ENCODE assay signal across 10 cellular contexts in the genomic region with DNA sequence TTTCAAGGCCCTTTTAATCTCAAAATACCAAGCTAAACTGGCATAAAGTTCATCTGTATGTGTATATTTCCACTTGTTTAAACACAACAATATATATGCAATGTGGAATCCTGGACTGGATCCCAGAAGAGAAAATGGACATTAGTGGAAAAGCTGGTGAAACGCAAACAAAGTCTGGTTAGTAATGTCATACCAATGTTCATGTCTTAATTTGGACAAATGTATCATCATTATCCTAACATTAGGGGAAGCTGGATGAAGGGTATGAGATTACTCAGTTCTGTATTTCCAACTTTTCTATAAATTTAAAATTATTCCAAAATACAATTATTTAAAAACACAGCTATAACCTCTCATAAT. TPM values are rescaled to one million over a fixed set of nuclear protein-coding genes. Genes with fewer than 3 reads are reported as not detected.
DNase-seq lines count a peak whose midpoint lies in the region; ATAC-seq and TF ChIP-seq lines count a peak whose summit lies in the region.
"Had no signal": no experiment of that assay in that cellular context is flagged by ENCODE, and none has a peak within 500 bp of the region (broad histone marks: within the 10 kb centered on the region; RNA-seq: fewer than 3 reads in every experiment).

No MANE protein-coding gene starts in this region.

- H3K79me2 ChIP-seq in GM23338 (replicated peaks; ENCODE audit: insufficient read depth): peaks cover 73% of the 10 kb centered on the region

- H3K9me3 ChIP-seq in CD4-positive, CD25-positive, alpha-beta regulatory T cell (ENCODE audit: control insufficient read depth in 2 of 2, low read length in 2 of 2): no peaks in the 10 kb centered on the region
- H3K9me3 ChIP-seq: lower lobe of right lung had no signal

- H2AFZ ChIP-seq in GM23338: no peak overlapping the region

- peaks cover 43% of the 10 kb centered on the region for H4K20me1 ChIP-seq in GM23338 (replicated peaks; ENCODE audit: insufficient read depth)

- no peaks in the 10 kb centered on the region; the same call in 1 of the 2 replicates for H3F3A ChIP-seq in GM23338 (replicated peaks; ENCODE audit: low read depth)

- peaks cover 11% of the 10 kb centered on the region for H3K27me3 Mint-ChIP-seq in CD4-positive, CD25-positive, alpha-beta regulatory T cell
- H3K27me3 Mint-ChIP-seq in GM23338 (ENCODE audit: insufficient read depth, low read depth, poor library complexity) (peaks cover 8% of the 10 kb centered on the region), activated B cell treated with CpG ODN at 0.5 μM for 24 hours (no peaks in the 10 kb centered on the region), memory B cell (no peaks in the 10 kb centered on the region)

- intact Hi-C loops in activated B cell treated with CpG ODN at 0.5 μM for 24 hours (cut with micrococcal nuclease): loop anchor here (5.0 kb wide), 2 partner anchors 381 to 636 kb away; a partner anchor contains a TSS

- peaks cover 43 to 72% (median 58%) of the 10 kb centered on the region in 4 donors for H3K4me1 Mint-ChIP-seq in CD4-positive, CD25-positive, alpha-beta regulatory T cell
- H3K4me1 Mint-ChIP-seq in GM23338 (peaks cover 32% of the 10 kb centered on the region), activated B cell treated with CpG ODN at 0.5 μM for 24 hours (peaks cover 67% of the 10 kb centered on the region), memory B cell (peaks cover 37% of the 10 kb centered on the region)

- H3K27ac Mint-ChIP-seq in CD4-positive, CD25-positive, alpha-beta regulatory T cell: peak overlapping the region; percentile 55 to 95 (median 88)
- no peak overlapping the region for H3K27ac Mint-ChIP-seq in GM23338
- H3K27ac Mint-ChIP-seq in activated B cell treated with CpG ODN at 0.5 μM for 24 hours: peak overlapping the region; percentile 35
- peak overlapping the region; percentile 98 for H3K27ac Mint-ChIP-seq in memory B cell

- CTCF ChIA-PET in activated B cell treated with CpG ODN at 0.5 μM for 24 hours (lab: Charles Lee): no interaction called here

- no peaks in the 10 kb centered on the region for H3K36me3 ChIP-seq in CD4-positive, CD25-positive, alpha-beta regulatory T cell (ENCODE audit: control insufficient read depth, insufficient read depth, low read length)
- H3K36me3 ChIP-seq in GM23338 (ENCODE audit: insufficient read depth): 0 out of 2 replicates have a peak, but pooled peaks cover 5% of the 10 kb centered on the region

- H3K4me3 Mint-ChIP-seq in CD4-positive, CD25-positive, alpha-beta regulatory T cell: peak overlapping the region; percentile 82 to 94 (median 92)
- H3K4me3 Mint-ChIP-seq in GM23338: peak overlapping the region; percentile 16; the same call in 1 of the 3 replicates
- H3K4me3 Mint-ChIP-seq in activated B cell treated with CpG ODN at 0.5 μM for 24 hours: peak overlapping the region; percentile 12
- H3K4me3 Mint-ChIP-seq in memory B cell: no peak overlapping the region

- POLR2A ChIA-PET in activated B cell treated with CpG ODN at 0.5 μM for 24 hours (lab: Charles Lee): interaction anchor here (0.5 to 5.0 kb wide), 2 partner anchors 29 to 161 kb away, joined by 3 to 105 read pairs; no protein-coding TSS in a partner anchor

- no peak for TF ChIP-seq CTCF in GM23338 (conservative IDR thresholded peaks at IDR 0.05; ENCODE audit: low read depth in 2 of 2)
- TF ChIP-seq CTCF in activated B cell treated with CpG ODN at 0.5 μM for 24 hours (IDR thresholded peaks at IDR 0.05): no peak

- no peak for DNase-seq in CD4-positive, CD25-positive, alpha-beta regulatory T cell
- DNase-seq in GM23338 (ENCODE audit: low spot score): no peak
- no peak for DNase-seq in activated B cell treated with CpG ODN at 0.5 μM for 24 hours
- DNase-seq in memory B cell (ENCODE audit: low spot score in 2 of 2): no peak
- no peak for DNase-seq in NOMO-1 treated with dmso at 0.1 percent for 144 hours (lab: John Stamatoyannopoulos, UW; ENCODE audit: unreplicated experiment)
- DNase-seq: lower lobe of right lung, SK-N-SH had no signal

- peak overlapping the region; percentile 100 for H3K4me3 ChIP-seq in CD4-positive, CD25-positive, alpha-beta regulatory T cell (ENCODE audit: low read depth, low read length)
- H3K4me3 ChIP-seq in GM23338: peak overlapping the region; percentile 72

- H3K27me3 ChIP-seq in CD4-positive, CD25-positive, alpha-beta regulatory T cell (ENCODE audit: control insufficient read depth, insufficient read depth, low read length): no peaks in the 10 kb centered on the region
- H3K27me3 ChIP-seq in GM23338 (ENCODE audit: insufficient read depth): no peaks in the 10 kb centered on the region

- ATAC-seq in CD4-positive, CD25-positive, alpha-beta regulatory T cell (ENCODE audit: low read depth in 2 of 2): no peak
- no peak for ATAC-seq in GM23338
- no peak for ATAC-seq in activated B cell treated with CpG ODN at 0.5 μM for 24 hours (ENCODE audit: low read depth)
- no peak for ATAC-seq in memory B cell (ENCODE audit: low read depth)
- ATAC-seq in GM21619 (IDR thresholded peaks at IDR 0.05; ENCODE audit: unreplicated experiment): no peak
- ATAC-seq in GM18868 (IDR thresholded peaks at IDR 0.05; ENCODE audit: unreplicated experiment): no peak
- ATAC-seq in HG02870 (IDR thresholded peaks at IDR 0.05; ENCODE audit: unreplicated experiment): no peak
- ATAC-seq: lower lobe of right lung had no signal

- peak overlapping the region; percentile 27 for H3K27ac ChIP-seq in CD4-positive, CD25-positive, alpha-beta regulatory T cell (ENCODE audit: insufficient read depth, low read length, poor library complexity, severe bottlenecking)
- no peak overlapping the region for H3K27ac ChIP-seq in GM23338 (ENCODE audit: low read depth)

- peaks cover 66% of the 10 kb centered on the region for H3K4me1 ChIP-seq in CD4-positive, CD25-positive, alpha-beta regulatory T cell (ENCODE audit: control insufficient read depth, insufficient read depth, low read length, poor library complexity, severe bottlenecking)
- peaks cover 13% of the 10 kb centered on the region for H3K4me1 ChIP-seq in GM23338 (ENCODE audit: insufficient read depth)

- peaks cover 19% of the 10 kb centered on the region for H3K36me3 Mint-ChIP-seq in CD4-positive, CD25-positive, alpha-beta regulatory T cell
- H3K36me3 Mint-ChIP-seq in GM23338 (ENCODE audit: low read depth): peaks cover 30% of the 10 kb centered on the region
- peaks cover 57% of the 10 kb centered on the region for H3K36me3 Mint-ChIP-seq in activated B cell treated with CpG ODN at 0.5 μM for 24 hours (ENCODE audit: low read depth)
- peaks cover 24% of the 10 kb centered on the region for H3K36me3 Mint-ChIP-seq in memory B cell

- H3K9me2 ChIP-seq in GM23338 (ENCODE audit: insufficient read depth): no peaks in the 10 kb centered on the region
- H3K9me2 ChIP-seq: SK-N-SH had no signal

- peaks cover 0 to 3% (median 0%) of the 10 kb centered on the region in 7 donors for H3K9me3 Mint-ChIP-seq in CD4-positive, CD25-positive, alpha-beta regulatory T cell
- peaks cover 4% of the 10 kb centered on the region; the same call in 2 of the 3 replicates for H3K9me3 Mint-ChIP-seq in GM23338
- H3K9me3 Mint-ChIP-seq in activated B cell treated with CpG ODN at 0.5 μM for 24 hours: no peaks in the 10 kb centered on the region
- peaks cover 2% of the 10 kb centered on the region for H3K9me3 Mint-ChIP-seq in memory B cell

- H3K4me2 ChIP-seq in GM23338: 0 out of 2 replicates have a peak overlapping the region, but pooled peaks have one; percentile 39

TF ChIP-seq in GM23338, 12 proteins besides CTCF, POLR2A, EP300 and RAD21 (continues in another document):
- TF ChIP-seq ZNF114 (CRISPR knock-in tag; IDR thresholded peaks at IDR 0.05): no peak
- no peak for TF ChIP-seq NANOG (IDR thresholded peaks at IDR 0.05; ENCODE audit: borderline replicate concordance)
- no peak for TF ChIP-seq JUNB (IDR thresholded peaks at IDR 0.05; ENCODE audit: unreplicated experiment)
- TF ChIP-seq STAT1 (IDR thresholded peaks at IDR 0.05; ENCODE audit: unreplicated experiment): no peak
- no peak for TF ChIP-seq EZH2 (IDR thresholded peaks at IDR 0.05; ENCODE audit: low read depth, unreplicated experiment)
- TF ChIP-seq POLR2AphosphoS5 (IDR thresholded peaks at IDR 0.05; ENCODE audit: low read depth): no peak
- TF ChIP-seq, protein P1, sequence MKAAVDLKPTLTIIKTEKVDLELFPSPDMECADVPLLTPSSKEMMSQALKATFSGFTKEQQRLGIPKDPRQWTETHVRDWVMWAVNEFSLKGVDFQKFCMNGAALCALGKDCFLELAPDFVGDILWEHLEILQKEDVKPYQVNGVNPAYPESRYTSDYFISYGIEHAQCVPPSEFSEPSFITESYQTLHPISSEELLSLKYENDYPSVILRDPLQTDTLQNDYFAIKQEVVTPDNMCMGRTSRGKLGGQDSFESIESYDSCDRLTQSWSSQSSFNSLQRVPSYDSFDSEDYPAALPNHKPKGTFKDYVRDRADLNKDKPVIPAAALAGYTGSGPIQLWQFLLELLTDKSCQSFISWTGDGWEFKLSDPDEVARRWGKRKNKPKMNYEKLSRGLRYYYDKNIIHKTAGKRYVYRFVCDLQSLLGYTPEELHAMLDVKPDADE (IDR thresholded peaks at IDR 0.05): no peak

RNA-seq across cellular contexts. Expression of a gene that starts 3.8 kb away (rescaled TPM):
- 153 TPM for total RNA-seq in CD4-positive, CD25-positive, alpha-beta regulatory T cell
- polyA plus RNA-seq in CD4-positive, CD25-positive, alpha-beta regulatory T cell: 10 to 100 TPM; 65.9 to 85.9 (median 76.4) TPM
- 96.9 and 110 TPM in 2 replicates for total RNA-seq in GM23338 (2014; rRNA removed; shearing (Covaris generic))
- 21.9 and 24.1 TPM in 2 replicates for polyA plus RNA-seq in GM23338 (2016; fragmentation: Nextera tagmentation; extraction: Ambion mirVana)
- total RNA-seq in activated B cell treated with CpG ODN at 0.5 μM for 24 hours: 124 and 139 TPM in 2 replicates
